In genomic region chr16:86520317-86521210, GRCh38 we compare ENCODE assay signal across 11 cellular contexts. TPM values are rescaled to one million over a fixed set of nuclear protein-coding genes. Genes with fewer than 3 reads are reported as not detected.
DNase-seq lines count a peak whose midpoint lies in the region; ATAC-seq, FAIRE-seq and TF ChIP-seq lines count a peak whose summit lies in the region.
"Had no signal": no experiment of that assay in that cellular context is flagged by ENCODE, and none has a peak within 500 bp of the region (broad histone marks: within the 10 kb centered on the region; RNA-seq: fewer than 3 reads in every experiment).

No MANE protein-coding gene starts in this region.

- H3K4me1 ChIP-seq in A549: no peaks in the 10 kb centered on the region
- H3K4me1 ChIP-seq in hepatocyte (ENCODE audit: insufficient read depth): peaks cover 21% of the 10 kb centered on the region
- H3K4me1 ChIP-seq: BE2C had no signal

- H3K9me2 ChIP-seq in hepatocyte (replicated peaks; ENCODE audit: insufficient read depth): no peaks in the 10 kb centered on the region

- H3K4me3 Mint-ChIP-seq in T-helper 17 cell: peak overlapping the region; percentile 73

- H2AFZ ChIP-seq in hepatocyte: no peak overlapping the region

- H3K27ac ChIP-seq in A549 (no peak overlapping the region), hepatocyte (no peak overlapping the region)

- TF ChIP-seq RAD21 in A549 (conservative IDR thresholded peaks at IDR 0.05 in 1 of 2, IDR thresholded peaks at IDR 0.05 in 1 of 2): no peak

- TF ChIP-seq POLR2A in A549 (IDR thresholded peaks at IDR 0.05; ENCODE audit: low read length): no peak

- peaks cover 70% of the 10 kb centered on the region for H3K27me3 Mint-ChIP-seq in T-helper 17 cell

- H3K79me2 ChIP-seq in hepatocyte: peaks cover 19% of the 10 kb centered on the region

- 26% methylated on average over 30 of the region's 30 CpGs for WGBS in A549 (ENCODE audit: missing lambda C conversion rate)
- WGBS in hepatocyte (ENCODE audit: low lambda C conversion rate, missing lambda C conversion rate): 65% methylated on average over 30 of the region's 30 CpGs

- peaks cover 4% of the 10 kb centered on the region for H4K20me1 ChIP-seq in hepatocyte (ENCODE audit: insufficient read depth, poor library complexity, severe bottlenecking)

- no peak for ATAC-seq in A549
- no peak for ATAC-seq in T-helper 17 cell
- no peak for ATAC-seq in GM21360 (IDR thresholded peaks at IDR 0.05; ENCODE audit: unreplicated experiment)
- ATAC-seq in HG03354 (IDR thresholded peaks at IDR 0.05; ENCODE audit: poor library complexity, severe bottlenecking, unreplicated experiment): no peak

- DNase-seq in A549 (ENCODE audit: low read depth in 1 of 2, low spot score in 1 of 2) (no peak), GM19239 (ENCODE audit: insufficient read length, low spot score) (no peak), T-helper 17 cell (no peak), hepatocyte (ENCODE audit: low spot score) (no peak), GM19240 (ENCODE audit: insufficient read length, low spot score) (no peak)
- no peak for DNase-seq in stimulated activated CD4-positive, alpha-beta T cell treated with anti-CD3 and anti-CD28 coated beads, Interleukin-2, amount 100 ng/mL, for 48 hours
- DNase-seq: stimulated activated naive B cell treated with anti-CD40 and anti-IgM and Interleukin-4, amounts not matched to agents 10 μg/mL and 1 μg/mL and 100 μg/mL, for 72 hours had no signal

- CTCF ChIA-PET in A549 (lab: Yijun Ruan, JAX): interaction anchor here (0.6 to 10.4 kb wide), 46 partner anchors 9 to 758 kb away, joined by 3 to 321 read pairs (median 4); partner anchors contain the start of gene FOXF1

- peak overlapping the region; percentile 61 for H3K4me2 ChIP-seq in A549
- H3K4me2 ChIP-seq in hepatocyte: peak overlapping the region; percentile 69

- peak overlapping the region; percentile 8 for H3K27ac Mint-ChIP-seq in T-helper 17 cell
- H3K27ac Mint-ChIP-seq: activated naive CD4-positive, alpha-beta T cell treated with anti-CD3 and anti-CD28 coated beads, Interleukin-2, amount 50 U/mL, for 72 hours; stimulated activated naive B cell treated with anti-CD40 and anti-IgM and Interleukin-4, amounts not matched to agents 10 μg/mL and 1 μg/mL and 100 μg/mL, for 72 hours had no signal

- H3K9me3 ChIP-seq in A549 (no peaks in the 10 kb centered on the region), T-helper 17 cell (ENCODE audit: control insufficient read depth, low read length, poor library complexity, severe bottlenecking) (no peaks in the 10 kb centered on the region), hepatocyte (ENCODE audit: low read depth) (no peaks in the 10 kb centered on the region)
- H3K9me3 ChIP-seq: BE2C had no signal

- no peaks in the 10 kb centered on the region for H3K36me3 Mint-ChIP-seq in T-helper 17 cell (ENCODE audit: low read depth)
- H3K36me3 Mint-ChIP-seq: activated naive CD4-positive, alpha-beta T cell treated with anti-CD3 and anti-CD28 coated beads, Interleukin-2, amount 50 U/mL, for 72 hours; stimulated activated naive B cell treated with anti-CD40 and anti-IgM and Interleukin-4, amounts not matched to agents 10 μg/mL and 1 μg/mL and 100 μg/mL, for 72 hours had no signal

- H3K36me3 ChIP-seq in hepatocyte (replicated peaks; ENCODE audit: insufficient read depth, low read depth): no peaks in the 10 kb centered on the region
- H3K36me3 ChIP-seq: BE2C had no signal

- POLR2A ChIA-PET in A549 (lab: Yijun Ruan, JAX): no interaction called here

- FAIRE-seq in A549 (lab: Jason Lieb, UNC) (no peak), GM19239 (lab: Jason Lieb, UNC) (peak; percentile 40)

- peaks cover 4% of the 10 kb centered on the region for H3K4me1 Mint-ChIP-seq in T-helper 17 cell

- no peak for TF ChIP-seq EP300 in A549 (IDR thresholded peaks at IDR 0.05)

- H3K27me3 ChIP-seq in hepatocyte: peaks cover 37% of the 10 kb centered on the region

- H3K4me3 ChIP-seq in A549 (no peak overlapping the region), hepatocyte (no peak overlapping the region)

- no peak for TF ChIP-seq CTCF in A549 (IDR thresholded peaks at IDR 0.05)
- no peak for TF ChIP-seq CTCF in hepatocyte (IDR thresholded peaks at IDR 0.05; ENCODE audit: poor library complexity)

TF ChIP-seq in A549, 52 proteins besides CTCF, POLR2A, EP300 and RAD21:
- no peak for TF ChIP-seq EHF (CRISPR knock-in tag; IDR thresholded peaks at IDR 0.05)
- TF ChIP-seq NR3C1 (IDR thresholded peaks at IDR 0.05): no peak
- TF ChIP-seq HDAC2 (IDR thresholded peaks at IDR 0.05): no peak
- TF ChIP-seq BCL3 (IDR thresholded peaks at IDR 0.05): no peak
- TF ChIP-seq, protein P1, sequence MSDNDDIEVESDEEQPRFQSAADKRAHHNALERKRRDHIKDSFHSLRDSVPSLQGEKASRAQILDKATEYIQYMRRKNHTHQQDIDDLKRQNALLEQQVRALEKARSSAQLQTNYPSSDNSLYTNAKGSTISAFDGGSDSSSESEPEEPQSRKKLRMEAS (IDR thresholded peaks at IDR 0.05): 0 out of 2 replicates have a peak, but pooled peaks have one; percentile 5
- TF ChIP-seq NPAS2 (CRISPR knock-in tag; IDR thresholded peaks at IDR 0.05; ENCODE audit: borderline replicate concordance): no peak

RNA-seq across cellular contexts. Expression of gene FOXF1, which starts 10.2 kb away (rescaled TPM):
- polyA plus RNA-seq in A549 (2011; rRNA removed): not detected in 2 replicates
- not detected in 2 replicates for polyA plus RNA-seq in A549 (2012; cell fraction: cytosol; rRNA removed)
- not detected in 2 replicates for polyA plus RNA-seq in A549 (2012; cell fraction: nucleus; rRNA removed)
- polyA plus RNA-seq in A549 (2017; fragmentation: RNase III; extraction: RNeasy Plus Mini Kit Qiagen cat#74134 plus additional on column Dnase treatment): not detected in 3 replicates
- polyA minus RNA-seq in A549 (2011; rRNA and poly(A)+ RNA removed): not detected in 2 replicates
- total RNA-seq in T-helper 17 cell: not detected
- 23.7 and 26.8 TPM in 2 replicates for total RNA-seq in hepatocyte
- 30.0 and 37.4 TPM in 2 replicates for polyA plus RNA-seq in hepatocyte
- total RNA-seq: activated naive CD4-positive, alpha-beta T cell treated with anti-CD3 and anti-CD28 coated beads, Interleukin-2, amount 50 U/mL, for 72 hours had no signal

RNA-seq across cellular contexts. Expression of gene MTHFSD, which starts 34.5 kb away (rescaled TPM):
- 14.9 and 16.9 TPM in 2 replicates for polyA plus RNA-seq in A549 (2011; rRNA removed)
- polyA plus RNA-seq in A549 (2012; cell fraction: cytosol; rRNA removed): 8.6 and 10.3 TPM in 2 replicates
- 27.4 and 28.9 TPM in 2 replicates for polyA plus RNA-seq in A549 (2012; cell fraction: nucleus; rRNA removed)
- polyA plus RNA-seq in A549 (2017; fragmentation: RNase III; extraction: RNeasy Plus Mini Kit Qiagen cat#74134 plus additional on column Dnase treatment): 12.8 to 13.1 TPM (median 12.9 TPM) in 3 replicates
- 29.8 and 32.2 TPM in 2 replicates for polyA minus RNA-seq in A549 (2011; rRNA and poly(A)+ RNA removed)
- 10 to 100 TPM; 10.8 to 13.1 TPM for total RNA-seq in T-helper 17 cell
- total RNA-seq in hepatocyte: 8.1 and 21.5 TPM in 2 replicates
- 11.5 and 15.3 TPM in 2 replicates for polyA plus RNA-seq in hepatocyte

RNA-seq across cellular contexts. Expression of gene FOXC2, which starts 46.1 kb away (rescaled TPM):
- 0.06 and 0.09 TPM in 2 replicates for polyA plus RNA-seq in A549 (2011; rRNA removed)
- polyA plus RNA-seq in A549 (2012; cell fraction: cytosol; rRNA removed): 0.32 and 0.36 TPM in 2 replicates
- 0.54 and 0.61 TPM in 2 replicates for polyA plus RNA-seq in A549 (2012; cell fraction: nucleus; rRNA removed)
- 0.28 to 0.46 TPM (median 0.42 TPM) in 3 replicates for polyA plus RNA-seq in A549 (2017; fragmentation: RNase III; extraction: RNeasy Plus Mini Kit Qiagen cat#74134 plus additional on column Dnase treatment)
- polyA minus RNA-seq in A549 (2011; rRNA and poly(A)+ RNA removed): 0.08 and 0.19 TPM in 2 replicates
- total RNA-seq in T-helper 17 cell: not detected
- total RNA-seq in hepatocyte: 0.36 TPM in 1 of 2 replicates, not detected in the other
- 0.30 and 0.96 TPM in 2 replicates for polyA plus RNA-seq in hepatocyte
- total RNA-seq: activated naive CD4-positive, alpha-beta T cell treated with anti-CD3 and anti-CD28 coated beads, Interleukin-2, amount 50 U/mL, for 72 hours had no signal

RNA-seq across cellular contexts. Expression of gene FOXL1, which starts 57.8 kb away (rescaled TPM):
- 0.48 and 0.50 TPM in 2 replicates for polyA plus RNA-seq in A549 (2011; rRNA removed)
- 0.62 and 1.5 TPM in 2 replicates for polyA plus RNA-seq in A549 (2012; cell fraction: cytosol; rRNA removed)
- polyA plus RNA-seq in A549 (2012; cell fraction: nucleus; rRNA removed): 2.1 and 5.7 TPM in 2 replicates
- 0.52 to 0.70 TPM (median 0.70 TPM) in 3 replicates for polyA plus RNA-seq in A549 (2017; fragmentation: RNase III; extraction: RNeasy Plus Mini Kit Qiagen cat#74134 plus additional on column Dnase treatment)
- 0.33 and 0.34 TPM in 2 replicates for polyA minus RNA-seq in A549 (2011; rRNA and poly(A)+ RNA removed)
- total RNA-seq in T-helper 17 cell: under 1 TPM in 1 of 2 donors, not detected in 1; 0.13 TPM
- 2.0 and 3.1 TPM in 2 replicates for total RNA-seq in hepatocyte
- polyA plus RNA-seq in hepatocyte: 0.51 and 1.3 TPM in 2 replicates
- total RNA-seq: activated naive CD4-positive, alpha-beta T cell treated with anti-CD3 and anti-CD28 coated beads, Interleukin-2, amount 50 U/mL, for 72 hours had no signal

Comparison
In these comparisons a context has a peak if more than half of its experiments do, and no peak if none do; other contexts are left out.
1. RNA of gene FOXF1, which starts 10.2 kb away (total RNA-seq): 23.7 to 26.8 TPM in hepatocyte; not detected in T-helper 17 cell; every median in the first group is over 10 times any median in the second.